25 cellular contexts compared by ENCODE assay signal in the genomic region with DNA sequence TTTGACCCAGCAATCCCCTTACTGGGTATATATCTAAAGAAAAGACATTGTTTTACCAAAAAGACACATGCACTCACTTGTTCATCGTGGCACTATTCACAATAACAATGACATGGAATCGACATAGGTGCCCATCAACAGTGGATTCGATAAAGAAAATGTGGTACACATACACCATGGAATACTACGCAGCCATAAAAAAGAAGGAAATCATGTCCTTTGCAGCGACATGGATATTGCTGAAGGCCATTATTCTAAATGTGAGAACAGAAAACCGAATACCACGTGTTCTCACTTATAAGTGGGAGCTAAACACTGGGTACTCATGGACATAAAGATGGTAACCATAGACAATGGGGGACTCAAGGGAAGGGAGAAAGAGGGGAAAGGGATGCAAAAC.
"Had no signal": no experiment of that assay in that cellular context is flagged by ENCODE, and none has a peak within 500 bp of the region (broad histone marks: within the 10 kb centered on the region; RNA-seq: fewer than 3 reads in every experiment).

No MANE protein-coding gene starts in this region.

- ATAC-seq: psoas muscle; right cardiac atrium; right lobe of liver; stimulated activated effector memory CD8-positive, alpha-beta T cell treated with anti-CD3 and anti-CD28 coated beads, Interleukin-12 subunit alpha, Interleukin-12 subunit beta, amount 100 ng/mL, for 72 hours; stimulated activated naive B cell treated with anti-CD40 and anti-IgM and Interleukin-4, amounts not matched to agents 10 μg/mL and 1 μg/mL and 100 μg/mL, for 72 hours had no signal

- H3K4me2 ChIP-seq: neural progenitor cell had no signal

- H2AFZ ChIP-seq: neural progenitor cell, parathyroid adenoma had no signal

- H3K27me3 ChIP-seq: neural progenitor cell, ovary, right lobe of liver, sigmoid colon, stomach, thyroid gland, tibial nerve, upper lobe of left lung, vagina had no signal

- H3K4me3 ChIP-seq: neural progenitor cell, ovary, psoas muscle, right lobe of liver, sigmoid colon, stomach, thoracic aorta, thyroid gland, tibial nerve, upper lobe of left lung, vagina had no signal

- H3K9ac ChIP-seq: neural progenitor cell, parathyroid adenoma had no signal

- H3K4me1 ChIP-seq: parathyroid adenoma, psoas muscle, right lobe of liver, sigmoid colon, stomach, thyroid gland, tibial nerve, upper lobe of left lung, vagina had no signal

- H3K27ac ChIP-seq: neural progenitor cell, ovary, parathyroid adenoma, psoas muscle, right lobe of liver, sigmoid colon, stomach, thoracic aorta, thyroid gland, tibial nerve, upper lobe of left lung, vagina had no signal

- H3K9me3 ChIP-seq: ovary, psoas muscle, right lobe of liver, sigmoid colon, stomach, thoracic aorta, thyroid gland, tibial nerve, upper lobe of left lung, vagina had no signal

- H3K79me2 ChIP-seq: parathyroid adenoma had no signal

- H3K36me3 ChIP-seq: neural progenitor cell, ovary, right lobe of liver, sigmoid colon, thoracic aorta, thyroid gland, upper lobe of left lung, vagina had no signal

- DNase-seq: occipital lobe; ovary; posterior cingulate gyrus; psoas muscle; right cardiac atrium; right lobe of liver; sigmoid colon; small intestine; stimulated activated CD4-positive, alpha-beta T cell treated with anti-CD3 and anti-CD28 coated beads, Interleukin-15, amount 100 ng/mL, for 24 hours; stimulated activated CD4-positive, alpha-beta T cell treated with anti-CD3 and anti-CD28 coated beads, Interleukin-2, amount 100 ng/mL, for 24 hours; stimulated activated CD4-positive, alpha-beta T cell treated with anti-CD3 and anti-CD28 coated beads, Interleukin-2, amount 100 ng/mL, for 48 hours; stimulated activated CD4-positive, alpha-beta T cell treated with anti-CD3 and anti-CD28 coated beads, Interleukin-4, amount 100 ng/mL, for 24 hours; stimulated activated naive B cell treated with anti-CD40 and anti-IgM and Interleukin-4, amounts not matched to agents 10 μg/mL and 1 μg/mL and 100 μg/mL, for 72 hours; stimulated activated naive CD4-positive, alpha-beta T cell treated with Interleukin-2 at 50 U/mL for 16 hours; stomach; thyroid gland; trophoblast cell; upper lobe of left lung had no signal

- FAIRE-seq: small intestine, urothelium cell line had no signal
